ENCODE assay signal across 8 cellular contexts in the genomic region with DNA sequence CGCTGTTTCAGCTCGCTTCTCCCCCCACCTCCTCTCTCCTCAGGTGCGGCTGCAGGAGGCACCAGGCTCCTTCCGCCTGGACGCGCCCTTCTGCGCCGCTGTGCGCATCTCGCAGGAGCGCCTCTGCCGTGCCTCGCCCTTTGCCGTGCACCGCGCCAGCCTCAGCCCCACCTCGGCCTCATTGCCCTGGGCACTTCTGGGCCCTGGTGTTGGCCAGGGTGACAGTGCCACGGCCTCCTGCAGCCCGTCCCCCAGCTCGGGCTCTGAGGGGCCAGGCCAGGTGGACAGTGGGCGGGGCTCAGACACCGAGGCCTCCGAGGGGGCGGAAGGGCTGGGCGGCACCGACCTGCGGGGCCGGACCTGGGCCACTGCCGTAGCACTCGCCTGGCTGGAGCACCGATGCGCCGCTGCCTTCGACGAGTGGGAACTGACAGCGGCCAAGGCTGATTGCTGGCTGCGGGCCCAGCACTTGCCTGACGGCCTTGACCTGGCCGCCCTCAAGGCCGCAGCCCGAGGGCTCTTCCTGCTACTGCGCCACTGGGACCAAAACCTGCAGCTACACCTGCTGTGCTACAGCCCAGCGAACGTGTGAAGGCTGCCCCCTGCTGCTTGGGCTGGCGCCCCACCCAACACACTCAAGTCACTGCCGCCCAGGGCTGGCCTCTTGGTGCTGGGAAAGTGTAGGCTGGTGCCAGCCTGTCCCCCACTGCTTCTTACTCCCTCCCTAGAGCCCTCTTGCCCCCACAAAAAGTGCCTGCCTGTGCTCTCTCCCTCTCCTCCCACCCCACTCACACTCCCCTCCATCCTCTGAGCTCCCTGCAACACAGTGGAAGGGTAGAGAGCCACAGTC. TPM values are rescaled to one million over a fixed set of nuclear protein-coding genes. Genes with fewer than 3 reads are reported as not detected.
DNase-seq lines count a peak whose midpoint lies in the region; ATAC-seq and TF ChIP-seq lines count a peak whose summit lies in the region.

No MANE protein-coding gene starts in this region.

- peak; percentile 56 for ATAC-seq in CD8-positive, alpha-beta T cell
- peak; percentile 88 to 91 for ATAC-seq in lower lobe of right lung
- ATAC-seq in HG02763 (IDR thresholded peaks at IDR 0.05; ENCODE audit: unreplicated experiment), result no peak

- H3K4me1 ChIP-seq in CD8-positive, alpha-beta T cell (ENCODE audit: insufficient read depth, low read length), result no peaks in the 10 kb centered on the region
- H3K4me1 ChIP-seq in HEK293 (ENCODE audit: control insufficient read depth, insufficient read depth, low read length), result no peaks in the 10 kb centered on the region
- H3K4me1 ChIP-seq in adrenal gland (replicated peaks in 1 of 2), result peaks cover 0 to 20% of the 10 kb centered on the region in 2 donors
- H3K4me1 ChIP-seq in lower lobe of right lung, result no peaks in the 10 kb centered on the region

- 18 to 43% (median 29%) methylated on average over 6 to 46 of the region's 46 CpGs for WGBS in adrenal gland, 4 donors

- no peak overlapping the region for H3K4me3 Mint-ChIP-seq in CD8-positive, alpha-beta T cell

- intact Hi-C loops in CD8-positive, alpha-beta T cell (cut with DNase I, micrococcal nuclease), result loop anchor here in 1 of 2 experiments (10.0 kb wide), 1 partner anchor 1447 kb away; a partner anchor contains a TSS
- intact Hi-C loops in adrenal gland (cut with DNase I), result loop anchor here (5.0 to 10.0 kb wide), 2 partner anchors 94 to 347 kb away; no protein-coding TSS in a partner anchor
- intact Hi-C loops in lower lobe of right lung (cut with DNase I), result no loop called here

- DNase-seq in CD8-positive, alpha-beta T cell, result no peak
- DNase-seq in adrenal gland, result peak; percentile 75 to 91 (median 86)
- DNase-seq in lower lobe of right lung, result peak; percentile 74
- no peak for DNase-seq in epidermal melanocyte (ENCODE audit: insufficient read length, low spot score)
- no peak for DNase-seq in stimulated activated CD4-positive, alpha-beta T cell treated with anti-CD3 and anti-CD28 coated beads, Interleukin-1b, Interleukin-23, amount 100 ng/mL, for 48 hours
- no peak for DNase-seq in nucleus accumbens (lab: John Stamatoyannopoulos, UW)

- H3K4me1 Mint-ChIP-seq in CD8-positive, alpha-beta T cell (ENCODE audit: low read depth), result peaks cover 4% of the 10 kb centered on the region

- no peak overlapping the region for H3K27ac Mint-ChIP-seq in CD8-positive, alpha-beta T cell

- no peaks in the 10 kb centered on the region for H3K27me3 Mint-ChIP-seq in CD8-positive, alpha-beta T cell (ENCODE audit: low read depth)

- no peaks in the 10 kb centered on the region for H3K27me3 ChIP-seq in CD8-positive, alpha-beta T cell (ENCODE audit: insufficient read depth, low read length)
- H3K27me3 ChIP-seq in adrenal gland, result no peaks in the 10 kb centered on the region
- H3K27me3 ChIP-seq in lower lobe of right lung (ENCODE audit: low read depth), result peaks cover 11% of the 10 kb centered on the region

- peak in 1 of 2 donors; percentile 25 for TF ChIP-seq POLR2A in adrenal gland (IDR thresholded peaks at IDR 0.05)

- H3K36me3 Mint-ChIP-seq in CD8-positive, alpha-beta T cell, result peaks cover 41% of the 10 kb centered on the region

- H3K9me3 Mint-ChIP-seq in CD8-positive, alpha-beta T cell, result no peaks in the 10 kb centered on the region

- CTCF ChIA-PET in CD8-positive, alpha-beta T cell (lab: Charles Lee), result interaction anchor here (0.9 to 12.7 kb wide), 2 partner anchors 14 to 346 kb away, joined by 3 to 103 read pairs; a partner anchor contains a TSS
- CTCF ChIA-PET in HEK293 (lab: Yijun Ruan, JAX), result interaction anchor here (0.6 to 8.7 kb wide), 7 partner anchors 14 to 1520 kb away, joined by 3 to 66 read pairs (median 4); a partner anchor contains a TSS

- peaks cover 33% of the 10 kb centered on the region for H3K36me3 ChIP-seq in CD8-positive, alpha-beta T cell (ENCODE audit: insufficient read depth, low read length)
- H3K36me3 ChIP-seq in HEK293 (ENCODE audit: control insufficient read depth in 2 of 2, insufficient read depth in 1 of 2, low read length in 2 of 2) (peaks cover 0 to 44% of the 10 kb centered on the region in 2 experiments; a peak in 1 of 3 replicates), adrenal gland (replicated peaks in 1 of 2) (peaks cover 0 to 44% of the 10 kb centered on the region in 2 donors), lower lobe of right lung (peaks cover 38% of the 10 kb centered on the region)

- TF ChIP-seq CTCF in CD8-positive, alpha-beta T cell (IDR thresholded peaks at IDR 0.05), result no peak
- TF ChIP-seq CTCF in HEK293 (tag by site-specific recombination; IDR thresholded peaks at IDR 0.05), result peak; percentile 64
- TF ChIP-seq CTCF in adrenal gland (IDR thresholded peaks at IDR 0.05), result peak; percentile 38 to 80 (median 73)
- TF ChIP-seq CTCF in lower lobe of right lung (IDR thresholded peaks at IDR 0.05), result peak; percentile 53

- no peaks in the 10 kb centered on the region for H3K9me3 ChIP-seq in CD8-positive, alpha-beta T cell (ENCODE audit: low read length)
- H3K9me3 ChIP-seq in HEK293 (ENCODE audit: control insufficient read depth, insufficient read depth, low read depth, low read length), result no peaks in the 10 kb centered on the region
- H3K9me3 ChIP-seq in adrenal gland (replicated peaks in 1 of 3), result no peaks in the 10 kb centered on the region
- no peaks in the 10 kb centered on the region for H3K9me3 ChIP-seq in lower lobe of right lung

- H3K4me3 ChIP-seq in CD8-positive, alpha-beta T cell (ENCODE audit: low read depth, low read length), result no peak overlapping the region
- no peak overlapping the region for H3K4me3 ChIP-seq in HEK293 (ENCODE audit: low read depth, low read length)
- H3K4me3 ChIP-seq in adrenal gland, result peak overlapping the region in 1 of 4 donors; percentile 23
- peak overlapping the region; percentile 17 for H3K4me3 ChIP-seq in lower lobe of right lung

- H3K27ac ChIP-seq in CD8-positive, alpha-beta T cell (ENCODE audit: low read depth, low read length), result no peak overlapping the region
- H3K27ac ChIP-seq in HEK293 (ENCODE audit: extremely low read depth, low read depth, low read length) (no peak overlapping the region), adrenal gland (peak overlapping the region in 2 of 5 donors; percentile 66 to 67), lower lobe of right lung (no peak overlapping the region)

- POLR2A ChIA-PET in CD8-positive, alpha-beta T cell (lab: Charles Lee), result interaction anchor here (1.1 kb wide), 1 partner anchor 11 kb away, joined by 3 read pairs; no protein-coding TSS in a partner anchor
- POLR2A ChIA-PET in HEK293 (lab: Yijun Ruan, JAX), result interaction anchor here (0.6 kb wide), 1 partner anchor 347 kb away, joined by 3 read pairs; no protein-coding TSS in a partner anchor

TF ChIP-seq in HEK293, 187 proteins besides CTCF, POLR2A, EP300 and RAD21 (continues in another document):
- TF ChIP-seq ZFHX2 (tag by site-specific recombination; conservative IDR thresholded peaks at IDR 0.05), result 0 out of 2 replicates have a peak, but pooled peaks have one; percentile 39
- TF ChIP-seq, protein P1, sequence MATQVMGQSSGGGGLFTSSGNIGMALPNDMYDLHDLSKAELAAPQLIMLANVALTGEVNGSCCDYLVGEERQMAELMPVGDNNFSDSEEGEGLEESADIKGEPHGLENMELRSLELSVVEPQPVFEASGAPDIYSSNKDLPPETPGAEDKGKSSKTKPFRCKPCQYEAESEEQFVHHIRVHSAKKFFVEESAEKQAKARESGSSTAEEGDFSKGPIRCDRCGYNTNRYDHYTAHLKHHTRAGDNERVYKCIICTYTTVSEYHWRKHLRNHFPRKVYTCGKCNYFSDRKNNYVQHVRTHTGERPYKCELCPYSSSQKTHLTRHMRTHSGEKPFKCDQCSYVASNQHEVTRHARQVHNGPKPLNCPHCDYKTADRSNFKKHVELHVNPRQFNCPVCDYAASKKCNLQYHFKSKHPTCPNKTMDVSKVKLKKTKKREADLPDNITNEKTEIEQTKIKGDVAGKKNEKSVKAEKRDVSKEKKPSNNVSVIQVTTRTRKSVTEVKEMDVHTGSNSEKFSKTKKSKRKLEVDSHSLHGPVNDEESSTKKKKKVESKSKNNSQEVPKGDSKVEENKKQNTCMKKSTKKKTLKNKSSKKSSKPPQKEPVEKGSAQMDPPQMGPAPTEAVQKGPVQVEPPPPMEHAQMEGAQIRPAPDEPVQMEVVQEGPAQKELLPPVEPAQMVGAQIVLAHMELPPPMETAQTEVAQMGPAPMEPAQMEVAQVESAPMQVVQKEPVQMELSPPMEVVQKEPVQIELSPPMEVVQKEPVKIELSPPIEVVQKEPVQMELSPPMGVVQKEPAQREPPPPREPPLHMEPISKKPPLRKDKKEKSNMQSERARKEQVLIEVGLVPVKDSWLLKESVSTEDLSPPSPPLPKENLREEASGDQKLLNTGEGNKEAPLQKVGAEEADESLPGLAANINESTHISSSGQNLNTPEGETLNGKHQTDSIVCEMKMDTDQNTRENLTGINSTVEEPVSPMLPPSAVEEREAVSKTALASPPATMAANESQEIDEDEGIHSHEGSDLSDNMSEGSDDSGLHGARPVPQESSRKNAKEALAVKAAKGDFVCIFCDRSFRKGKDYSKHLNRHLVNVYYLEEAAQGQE (tag by site-specific recombination; IDR thresholded peaks at IDR 0.05), result no peak

RNA-seq across cellular contexts. Expression of a gene that starts 7.1 kb away (rescaled TPM):
- total RNA-seq in CD8-positive, alpha-beta T cell, result 10 to 100 TPM; 15.7 to 16.4 TPM
- 100 to 1,000 TPM in 1 of 8 donors, 10 to 100 TPM in 7; 38.3 to 107 (median 64.0) TPM for total RNA-seq in adrenal gland
- polyA plus RNA-seq in adrenal gland, result 10 to 100 TPM; 32.8 to 71.4 (median 42.3) TPM
- 30.1 TPM for total RNA-seq in lower lobe of right lung

RNA-seq across cellular contexts. Expression of a gene that starts 7.8 kb away (rescaled TPM):
- under 1 TPM in 1 of 2 experiments, not detected in 1; 0.38 TPM for total RNA-seq in CD8-positive, alpha-beta T cell
- 1 to 10 TPM; 2.7 to 8.3 (median 4.1) TPM for total RNA-seq in adrenal gland
- 1 to 10 TPM; 1.8 to 6.6 (median 2.5) TPM for polyA plus RNA-seq in adrenal gland
- total RNA-seq in lower lobe of right lung, result 2.6 TPM

RNA-seq across cellular contexts. Expression of a gene that starts 12.3 kb away (rescaled TPM):
- total RNA-seq in CD8-positive, alpha-beta T cell, result under 1 TPM; 0.28 to 0.65 TPM
- total RNA-seq in adrenal gland, result 100 to 1,000 TPM in 3 of 8 donors, 10 to 100 TPM in 5; 12.2 to 140 (median 65.8) TPM
- polyA plus RNA-seq in adrenal gland, result 1,000 to 10,000 TPM in 1 of 3 donors, 100 to 1,000 TPM in 1, 10 to 100 TPM in 1; 29.8 to 1,120 (median 268) TPM
- 0.47 TPM for total RNA-seq in lower lobe of right lung

RNA-seq across cellular contexts. Expression of a gene that starts 19.7 kb away (rescaled TPM):
- total RNA-seq in CD8-positive, alpha-beta T cell, result not detected
- 10 to 100 TPM in 2 of 8 donors, 1 to 10 TPM in 3, under 1 TPM in 1, not detected in 2; 0.47 to 39.3 (median 5.7) TPM for total RNA-seq in adrenal gland
- polyA plus RNA-seq in adrenal gland, result 10 to 100 TPM in 2 of 3 donors, 1 to 10 TPM in 1; 6.1 to 24.2 (median 12.4) TPM
- total RNA-seq in lower lobe of right lung, result not detected

RNA-seq across cellular contexts. Expression of a gene that starts 34.1 kb away (rescaled TPM):
- total RNA-seq in CD8-positive, alpha-beta T cell, result not detected
- 1 to 10 TPM in 3 of 8 donors, under 1 TPM in 1, not detected in 4; 0.27 to 9.3 (median 5.8) TPM for total RNA-seq in adrenal gland
- 10 to 100 TPM in 1 of 3 donors, 1 to 10 TPM in 2; 3.0 to 15.2 (median 8.2) TPM for polyA plus RNA-seq in adrenal gland
- total RNA-seq in lower lobe of right lung, result not detected

Comparison
In these comparisons a context has a peak if more than half of its experiments do, and no peak if none do; other contexts are left out.
1. DNase-seq: peak in adrenal gland (7 of 7) and lower lobe of right lung (single experiment); none in CD8-positive, alpha-beta T cell (0 of 7), epidermal melanocyte (single experiment), stimulated activated CD4-positive, alpha-beta T cell treated with anti-CD3 and anti-CD28 coated beads, Interleukin-1b, Interleukin-23, amount 100 ng/mL, for 48 hours (single experiment) and nucleus accumbens (0 of 56).